ENCODE assay signal across 20 cellular contexts in the genomic region with DNA sequence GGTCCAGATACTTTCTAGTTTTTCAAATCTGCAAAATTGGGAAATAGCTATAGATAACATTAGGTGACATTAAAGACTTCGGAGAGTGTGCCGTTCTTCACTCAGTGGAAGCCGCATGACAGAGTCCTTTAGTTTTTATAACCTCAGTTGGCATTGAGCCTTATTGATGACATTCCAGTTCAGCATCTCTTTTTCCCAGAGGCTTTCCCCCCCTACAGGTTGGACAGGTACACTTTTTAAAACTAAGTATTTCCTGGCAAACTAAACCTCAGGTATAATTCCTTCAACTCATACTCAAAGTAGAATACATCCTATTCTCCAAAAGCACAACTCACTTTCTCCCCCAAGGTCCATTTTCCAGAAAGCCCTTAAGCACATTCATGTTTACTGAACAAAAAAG. TPM values are rescaled to one million over a fixed set of nuclear protein-coding genes. Genes with fewer than 3 reads are reported as not detected.
"Had no signal": no experiment of that assay in that cellular context is flagged by ENCODE, and none has a peak within 500 bp of the region (broad histone marks: within the 10 kb centered on the region; RNA-seq: fewer than 3 reads in every experiment).

No MANE protein-coding gene starts in this region.

- DNase-seq: activated CD4-positive, alpha-beta T cell treated with anti-CD3 and anti-CD28 coated beads for 1 hour; activated CD4-positive, alpha-beta T cell treated with anti-CD3 and anti-CD28 coated beads, Interleukin-2, amount 50 U/mL, for 48 hours; activated CD8-positive, alpha-beta memory T cell treated with anti-CD3 and anti-CD28 coated beads, Interleukin-2, amount 10 ng/mL, durations not matched to agents 7 days and 5 days; activated effector memory CD4-positive, alpha-beta T cell treated with Interleukin-2 at 50 U/mL for 16 hours; activated T-cell treated with anti-CD3 and anti-CD28 coated beads, Interleukin-2, amount 50 U/mL, for 24 hours; endodermal cell; erythroblast; immature natural killer cell; stimulated activated CD4-positive, alpha-beta T cell treated with anti-CD3 and anti-CD28 coated beads, Interleukin-15, amount 100 ng/mL, for 24 hours; stimulated activated CD4-positive, alpha-beta T cell treated with anti-CD3 and anti-CD28 coated beads, Interleukin-4, amount 100 ng/mL, for 24 hours had no signal

- H3K4me3 Mint-ChIP-seq: activated CD8-positive, alpha-beta memory T cell treated with anti-CD3 and anti-CD28 coated beads, Interleukin-2, amount 10 ng/mL, durations not matched to agents 7 days and 5 days; activated naive CD4-positive, alpha-beta T cell treated with anti-CD3 and anti-CD28 coated beads, Interleukin-2, amount 50 U/mL, for 24 hours; activated T-cell treated with anti-CD3 and anti-CD28 coated beads, Interleukin-2, amount 50 U/mL, for 24 hours; brain; endodermal cell; immature natural killer cell; neural crest cell; stimulated activated naive CD8-positive, alpha-beta T cell treated with anti-CD3 and anti-CD28 coated beads, Interleukin-15, Interleukin-2, amounts not matched to agents 100 ng/mL and 50 ng/mL, for 24 hours had no signal

- H3K4me3 ChIP-seq: thoracic aorta had no signal

- H3K27me3 Mint-ChIP-seq: activated CD8-positive, alpha-beta memory T cell treated with anti-CD3 and anti-CD28 coated beads, Interleukin-2, amount 10 ng/mL, durations not matched to agents 7 days and 5 days; activated naive CD4-positive, alpha-beta T cell treated with anti-CD3 and anti-CD28 coated beads, Interleukin-2, amount 50 U/mL, for 24 hours; activated T-cell treated with anti-CD3 and anti-CD28 coated beads, Interleukin-2, amount 50 U/mL, for 24 hours; stimulated activated naive CD8-positive, alpha-beta T cell treated with anti-CD3 and anti-CD28 coated beads, Interleukin-15, Interleukin-2, amounts not matched to agents 100 ng/mL and 50 ng/mL, for 24 hours had no signal

- H3K9me3 ChIP-seq: thoracic aorta had no signal

- ATAC-seq: activated CD8-positive, alpha-beta memory T cell treated with anti-CD3 and anti-CD28 coated beads, Interleukin-2, amount 10 ng/mL, durations not matched to agents 7 days and 5 days had no signal

- H3K9me3 Mint-ChIP-seq: activated naive CD4-positive, alpha-beta T cell treated with anti-CD3 and anti-CD28 coated beads, Interleukin-2, amount 50 U/mL, for 24 hours; activated T-cell treated with anti-CD3 and anti-CD28 coated beads, Interleukin-2, amount 50 U/mL, for 24 hours; brain; endodermal cell; immature natural killer cell; neural crest cell; stimulated activated naive CD8-positive, alpha-beta T cell treated with anti-CD3 and anti-CD28 coated beads, Interleukin-15, Interleukin-2, amounts not matched to agents 100 ng/mL and 50 ng/mL, for 24 hours had no signal

- H3K27ac Mint-ChIP-seq: activated CD8-positive, alpha-beta memory T cell treated with anti-CD3 and anti-CD28 coated beads, Interleukin-2, amount 10 ng/mL, durations not matched to agents 7 days and 5 days; activated naive CD4-positive, alpha-beta T cell treated with anti-CD3 and anti-CD28 coated beads, Interleukin-2, amount 50 U/mL, for 24 hours; activated T-cell treated with anti-CD3 and anti-CD28 coated beads, Interleukin-2, amount 50 U/mL, for 24 hours; brain; endodermal cell; immature natural killer cell; stimulated activated naive CD8-positive, alpha-beta T cell treated with anti-CD3 and anti-CD28 coated beads, Interleukin-15, Interleukin-2, amounts not matched to agents 100 ng/mL and 50 ng/mL, for 24 hours had no signal

- H3K36me3 Mint-ChIP-seq: activated CD8-positive, alpha-beta memory T cell treated with anti-CD3 and anti-CD28 coated beads, Interleukin-2, amount 10 ng/mL, durations not matched to agents 7 days and 5 days had no signal

- H3K4me1 Mint-ChIP-seq: brain, neural crest cell had no signal

RNA-seq across cellular contexts. Expression of gene SLC46A2, which starts 58.7 kb away (rescaled TPM):
- total RNA-seq: activated CD8-positive, alpha-beta memory T cell treated with anti-CD3 and anti-CD28 coated beads, Interleukin-2, amount 10 ng/mL, durations not matched to agents 7 days and 5 days; dermis microvascular lymphatic vessel endothelial cell; endodermal cell; myocyte; neural crest cell; osteocyte; pulmonary artery endothelial cell; T-helper 2 cell treated with Interferon-gamma antibody and Interleukin-4, amounts not matched to agents 100 ng/mL and 5 ng/mL, for 36 hours had no signal
